ENCODE assay signal across 9 cellular contexts in genomic region chr15:74614744-74615312, GRCh38. TPM values are rescaled to one million over a fixed set of nuclear protein-coding genes. Genes with fewer than 3 reads are reported as not detected.
DNase-seq lines count a peak whose midpoint lies in the region; ATAC-seq, FAIRE-seq and TF ChIP-seq lines count a peak whose summit lies in the region.
"Had no signal": no experiment of that assay in that cellular context is flagged by ENCODE, and none has a peak within 500 bp of the region (broad histone marks: within the 10 kb centered on the region; RNA-seq: fewer than 3 reads in every experiment).

No MANE protein-coding gene starts in this region.

- H3K4me3 ChIP-seq in Peyer's patch: peak overlapping the region; percentile 71 to 98 (median 73)
- peak overlapping the region; percentile 99 for H3K4me3 ChIP-seq in fibroblast of pulmonary artery (replicated peaks; ENCODE audit: low read depth, low read length)
- H3K4me3 ChIP-seq in neural progenitor cell: peak overlapping the region; percentile 93

- peak overlapping the region; percentile 48 for H2AFZ ChIP-seq in neural progenitor cell (replicated peaks)

- H3K36me3 Mint-ChIP-seq in activated T-helper 17 cell treated with anti-CD3 and anti-CD28 coated beads, Interleukin-2, amount 50 U/mL, for 72 hours (ENCODE audit: low read depth): peaks cover 46% of the 10 kb centered on the region
- H3K36me3 Mint-ChIP-seq in neural progenitor cell: peaks cover 2% of the 10 kb centered on the region

- ATAC-seq in HG03432 (IDR thresholded peaks at IDR 0.05; ENCODE audit: unreplicated experiment): peak; percentile 47
- ATAC-seq in activated T-helper 17 cell treated with anti-CD3 and anti-CD28 coated beads, Interleukin-2, amount 50 U/mL, for 72 hours (replicated peaks): peak; percentile 73

- H3K4me2 ChIP-seq in neural progenitor cell: peak overlapping the region; percentile 96

- H3K27me3 ChIP-seq in Peyer's patch: no peaks in the 10 kb centered on the region
- H3K27me3 ChIP-seq in neural progenitor cell: peaks cover 10% of the 10 kb centered on the region

- peak overlapping the region; percentile 73 for H3K9ac ChIP-seq in neural progenitor cell

- H3K4me1 ChIP-seq in Peyer's patch: peaks cover 0 to 27% (median 9%) of the 10 kb centered on the region in 4 donors
- H3K4me1 ChIP-seq in neural progenitor cell: peaks cover 24% of the 10 kb centered on the region

- H3K36me3 ChIP-seq in Peyer's patch (peaks cover 0 to 9% (median 0%) of the 10 kb centered on the region in 3 donors), neural progenitor cell (no peaks in the 10 kb centered on the region)

- peaks cover 36% of the 10 kb centered on the region for H3K79me2 ChIP-seq in neural progenitor cell (ENCODE audit: low read depth)

- no peaks in the 10 kb centered on the region for H3K27me3 Mint-ChIP-seq in activated T-helper 17 cell treated with anti-CD3 and anti-CD28 coated beads, Interleukin-2, amount 50 U/mL, for 72 hours
- H3K27me3 Mint-ChIP-seq in neural progenitor cell (ENCODE audit: insufficient read depth, low read depth): peaks cover 8% of the 10 kb centered on the region

- H3F3A ChIP-seq in neural progenitor cell (ENCODE audit: low read depth): peaks cover 20% of the 10 kb centered on the region

- H3K4me1 Mint-ChIP-seq in activated T-helper 17 cell treated with anti-CD3 and anti-CD28 coated beads, Interleukin-2, amount 50 U/mL, for 72 hours: peaks cover 23% of the 10 kb centered on the region
- H3K4me1 Mint-ChIP-seq in neural progenitor cell: peaks cover 19% of the 10 kb centered on the region

- peak overlapping the region; percentile 95 for H3K27ac Mint-ChIP-seq in activated T-helper 17 cell treated with anti-CD3 and anti-CD28 coated beads, Interleukin-2, amount 50 U/mL, for 72 hours
- peak overlapping the region; percentile 66 for H3K27ac Mint-ChIP-seq in neural progenitor cell

- H3K9me3 ChIP-seq in Peyer's patch: no peaks in the 10 kb centered on the region
- no peaks in the 10 kb centered on the region for H3K9me3 ChIP-seq in neural progenitor cell (ENCODE audit: low read depth)

- peak; percentile 49 to 58 for TF ChIP-seq POLR2A in Peyer's patch (IDR thresholded peaks at IDR 0.05)

- peak; percentile 91 for FAIRE-seq in GM19239 (lab: Jason Lieb, UNC)
- FAIRE-seq: colon had no signal

- peaks cover 41% of the 10 kb centered on the region for H4K20me1 ChIP-seq in neural progenitor cell (ENCODE audit: low read depth)

- no peaks in the 10 kb centered on the region for H3K9me3 Mint-ChIP-seq in activated T-helper 17 cell treated with anti-CD3 and anti-CD28 coated beads, Interleukin-2, amount 50 U/mL, for 72 hours
- no peaks in the 10 kb centered on the region for H3K9me3 Mint-ChIP-seq in neural progenitor cell

- DNase-seq in Ammon's horn (ENCODE audit: low spot score): peak; percentile 86
- DNase-seq in GM19239 (ENCODE audit: insufficient read length, low spot score): peak; percentile 48
- peak; percentile 84 to 95 (median 89) for DNase-seq in Peyer's patch
- peak; percentile 67 for DNase-seq in fibroblast of pulmonary artery (ENCODE audit: low read depth)
- peak; percentile 93 for DNase-seq in neural progenitor cell (ENCODE audit: low spot score)
- peak; percentile 65 for DNase-seq in stromal cell of bone marrow (ENCODE audit: low read depth)

- H3K27ac ChIP-seq in Peyer's patch: peak overlapping the region; percentile 98 to 99 (median 98)
- peak overlapping the region; percentile 86 for H3K27ac ChIP-seq in neural progenitor cell

- peak overlapping the region; percentile 93 for H3K4me3 Mint-ChIP-seq in activated T-helper 17 cell treated with anti-CD3 and anti-CD28 coated beads, Interleukin-2, amount 50 U/mL, for 72 hours
- peak overlapping the region; percentile 95 for H3K4me3 Mint-ChIP-seq in neural progenitor cell

- peak in 1 of 6 experiments; percentile 19 for TF ChIP-seq CTCF in Peyer's patch (IDR thresholded peaks at IDR 0.05)
- TF ChIP-seq CTCF in fibroblast of pulmonary artery (IDR thresholded peaks at IDR 0.05; ENCODE audit: low read length, missing control alignments): no peak
- no peak for TF ChIP-seq CTCF in neural progenitor cell (IDR thresholded peaks at IDR 0.05)

RNA-seq across cellular contexts. Expression of gene CLK3, which starts 0.8 kb away (rescaled TPM):
- 100 to 1,000 TPM; 123 to 361 (median 213) TPM for total RNA-seq in Peyer's patch
- total RNA-seq in activated T-helper 17 cell treated with anti-CD3 and anti-CD28 coated beads, Interleukin-2, amount 50 U/mL, for 72 hours: 100 to 1,000 TPM; 117 to 179 TPM
- total RNA-seq in neural progenitor cell (ENCODE audit: low replicate concordance): 66.1 and 106 TPM in 2 replicates

Comparison
In these comparisons a context has a peak if more than half of its experiments do, and no peak if none do; other contexts are left out.
1. Peak in every context shown above with its lines: DNase-seq, ATAC-seq, H3K4me3 ChIP-seq and H3K27ac ChIP-seq.